ENCODE assay signal across 17 cellular contexts in the genomic region with DNA sequence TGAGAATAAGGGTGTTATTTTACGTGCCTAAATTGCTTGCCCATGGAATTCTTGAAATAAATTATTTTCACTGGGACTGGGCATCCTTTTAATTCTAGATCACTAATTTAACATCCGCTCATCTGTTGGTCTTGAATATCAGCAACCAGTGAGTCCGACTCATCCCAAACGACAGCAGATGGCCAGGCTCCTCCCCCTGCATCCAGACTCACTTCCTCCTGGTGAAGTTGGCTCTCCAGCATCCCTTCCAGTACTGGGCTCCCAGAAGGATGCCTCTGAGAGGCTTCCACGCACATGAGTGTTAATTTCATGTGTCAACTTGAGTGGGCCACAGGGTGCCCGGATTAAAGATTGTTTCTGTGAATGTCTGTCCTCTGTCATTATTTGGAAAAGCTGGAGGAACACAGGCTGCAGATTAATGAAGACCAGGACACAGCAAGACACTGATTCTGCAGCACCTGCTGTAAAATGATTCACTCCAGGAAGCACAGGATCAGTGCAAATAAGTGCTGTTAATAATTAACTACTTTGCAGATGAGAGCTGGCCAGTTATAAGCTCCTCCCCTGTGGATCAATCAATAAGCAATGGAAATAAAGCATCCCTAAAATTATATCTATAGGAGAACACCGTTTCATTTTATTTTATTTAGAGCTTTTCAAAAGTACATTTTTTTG.
DNase-seq lines count a peak whose midpoint lies in the region; ATAC-seq, FAIRE-seq and TF ChIP-seq lines count a peak whose summit lies in the region.
"Had no signal": no experiment of that assay in that cellular context is flagged by ENCODE, and none has a peak within 500 bp of the region (broad histone marks: within the 10 kb centered on the region; RNA-seq: fewer than 3 reads in every experiment).

No MANE protein-coding gene starts in this region.

- no TSS peak for BruUV-seq in HepG2 (replicated peaks; lab: Mats Ljungman, UMichigan)

- in situ Hi-C loops in HepG2 (cut with HindIII; ENCODE audit: extremely low pct_ligation_motif_present, low pct_unique_long_range_greater_than_20kb) = no loop called here

- no peaks in the 10 kb centered on the region for H3K27me3 ChIP-seq in HepG2 (ENCODE audit: control insufficient read depth in 1 of 2, insufficient read depth in 2 of 2, low read length in 2 of 2)
- H3K27me3 ChIP-seq: neutrophil, Peyer's patch, spleen had no signal

- TF ChIP-seq CTCF in A549 (IDR thresholded peaks at IDR 0.05) (no peak), HepG2 (CRISPR knock-in tag; IDR thresholded peaks at IDR 0.05) (no peak), mucosa of descending colon (IDR thresholded peaks at IDR 0.05) (no peak)

- TF ChIP-seq POLR2A in A549 (IDR thresholded peaks at IDR 0.05; ENCODE audit: low read length) (no peak), HepG2 (IDR thresholded peaks at IDR 0.05; ENCODE audit: insufficient read depth in 1 of 2, low read depth in 2 of 2, low read length in 2 of 2) (no peak)

- no peaks in the 10 kb centered on the region for H3K36me3 ChIP-seq in HepG2 (replicated peaks in 1 of 2; ENCODE audit: control insufficient read depth in 1 of 2, insufficient read depth in 2 of 2, low read length in 2 of 2)
- H3K36me3 ChIP-seq in mucosa of descending colon (ENCODE audit: low read depth) = no peaks in the 10 kb centered on the region
- H3K36me3 ChIP-seq: neutrophil, Peyer's patch, spleen had no signal

- H3K4me1 ChIP-seq in A549 = peaks cover 18% of the 10 kb centered on the region
- peaks cover 17% of the 10 kb centered on the region for H3K4me1 ChIP-seq in HepG2 (ENCODE audit: insufficient read depth, low read length)
- H3K4me1 ChIP-seq in mucosa of descending colon (ENCODE audit: low read depth) = no peaks in the 10 kb centered on the region
- H3K4me1 ChIP-seq: Peyer's patch, spleen had no signal

- H3K27ac ChIP-seq in A549 (peak overlapping the region in 1 of 2 experiments; percentile 56; a peak in 1 of 6 replicates), HepG2 (ENCODE audit: extremely low read length, insufficient read depth, low read length) (no peak overlapping the region)
- H3K27ac ChIP-seq: neutrophil, spleen had no signal

- no peak overlapping the region for H3K9ac ChIP-seq in HepG2 (ENCODE audit: insufficient read depth, low read depth, low read length)

- H3K4me3 ChIP-seq in A549 (no peak overlapping the region), HepG2 (replicated peaks in 1 of 3; ENCODE audit: insufficient read depth in 1 of 3, low read depth in 2 of 3, low read length in 3 of 3) (no peak overlapping the region), mucosa of descending colon (no peak overlapping the region)
- H3K4me3 ChIP-seq: GM12878, Peyer's patch, spleen had no signal

- TF ChIP-seq RAD21 in A549 (conservative IDR thresholded peaks at IDR 0.05 in 1 of 2, IDR thresholded peaks at IDR 0.05 in 1 of 2) = no peak
- TF ChIP-seq RAD21 in HepG2 (CRISPR knock-in tag; IDR thresholded peaks at IDR 0.05) = no peak

- no peak for FAIRE-seq in A549 (lab: Jason Lieb, UNC)
- FAIRE-seq in HepG2 (lab: Jason Lieb, UNC) = no peak
- FAIRE-seq: GM12878 had no signal

- DNase-seq in A549 (ENCODE audit: low read depth in 1 of 2, low spot score in 1 of 2) (peak; percentile 35 to 50), DMS 273 treated with DMSO at 0.1 percent for 48 hours (lab: John Stamatoyannopoulos, UW) (peak; percentile 2), NCI-H526 treated with DMSO at 0.1 percent for 48 hours (lab: John Stamatoyannopoulos, UW) (peak; percentile 61), HepG2 (ENCODE audit: low spot score) (no peak), NCI-H1417 treated with DMSO at 0.1 percent for 48 hours (lab: John Stamatoyannopoulos, UW) (no peak), mucosa of descending colon (no peak)
- DNase-seq in activated effector memory CD4-positive, alpha-beta T cell treated with anti-CD3 and anti-CD28 coated beads, Interleukin-2, amount 50 U/mL, for 16 hours = no peak
- DNase-seq: activated CD4-positive, CD25-positive, alpha-beta regulatory T cell treated with anti-CD3 and anti-CD28 coated beads, Interleukin-2, amount 50 U/mL, for 72 hours; activated T-cell treated with anti-CD3 and anti-CD28 coated beads, Interleukin-2, amount 50 U/mL, for 1 hour; AML-193; foreskin melanocyte; NCI-H1048; Peyer's patch; spleen had no signal

- H3K4me2 ChIP-seq in A549 (peak overlapping the region; percentile 63), HepG2 (ENCODE audit: low read depth, low read length) (no peak overlapping the region)

- H2AFZ ChIP-seq in HepG2 (ENCODE audit: low read length) = no peak overlapping the region

- intact Hi-C loops in HepG2 (cut with micrococcal nuclease; ENCODE audit: unreplicated experiment) = no loop called here
- intact Hi-C loops in mucosa of descending colon (cut with DNase I, micrococcal nuclease) = no loop called here

- CTCF ChIA-PET in A549 (lab: Yijun Ruan, JAX) (interaction anchor here (0.5 to 0.9 kb wide), 2 partner anchors 11 to 84 kb away, joined by 3 read pairs; no protein-coding TSS in a partner anchor), HepG2 (lab: Yijun Ruan, JAX; ENCODE audit: low intra/inter-chr PET ratio, low total read pairs) (no interaction called here)

- H3K9me3 ChIP-seq in A549 = no peaks in the 10 kb centered on the region
- H3K9me3 ChIP-seq in HepG2 (ENCODE audit: low read length) = no peaks in the 10 kb centered on the region
- H3K9me3 ChIP-seq in mucosa of descending colon = peaks cover 12% of the 10 kb centered on the region
- H3K9me3 ChIP-seq: neutrophil, Peyer's patch had no signal

- TF ChIP-seq EP300 in A549 (IDR thresholded peaks at IDR 0.05) = no peak
- no peak for TF ChIP-seq EP300 in HepG2 (IDR thresholded peaks at IDR 0.05; ENCODE audit: low read depth in 2 of 2, low read length in 2 of 2)
- TF ChIP-seq EP300 in HepG2 (CRISPR knock-in tag; IDR thresholded peaks at IDR 0.05; ENCODE audit: borderline replicate concordance) = no peak

- H4K20me1 ChIP-seq in HepG2 (ENCODE audit: insufficient read depth, low read length) = no peaks in the 10 kb centered on the region

- H3K79me2 ChIP-seq in HepG2 (ENCODE audit: insufficient read depth, low read length) = no peaks in the 10 kb centered on the region

- ATAC-seq in A549 = peak; percentile 62 to 73; a peak in 5 of 6 replicates
- peak; percentile 76 for ATAC-seq in HepG2
- no peak for ATAC-seq in GM21529 (IDR thresholded peaks at IDR 0.05; ENCODE audit: unreplicated experiment)
- ATAC-seq in mucosa of descending colon = no peak
- ATAC-seq: GM12878 had no signal

- 31% methylated on average over 6 of the region's 7 CpGs for WGBS in A549 (ENCODE audit: missing lambda C conversion rate)
- WGBS in HepG2 (ENCODE audit: low lambda C conversion rate) = 23% methylated on average over 7 of the region's 7 CpGs

- POLR2A ChIA-PET in A549 (lab: Yijun Ruan, JAX) = no interaction called here
- POLR2A ChIA-PET in HepG2 (lab: Yijun Ruan, JAX) = no interaction called here

TF ChIP-seq in A549, 52 proteins besides CTCF, POLR2A, EP300 and RAD21:
- TF ChIP-seq NFE2L2 (conservative IDR thresholded peaks at IDR 0.05; ENCODE audit: low read length) (no peak), FOSL2 (IDR thresholded peaks at IDR 0.05) (no peak), FOSL2 (CRISPR knock-in tag; IDR thresholded peaks at IDR 0.05) (peak; percentile 15; the same call in 1 of the 2 replicates)

TF ChIP-seq in HepG2, 621 proteins besides CTCF, POLR2A, EP300 and RAD21 (continues in another document):
- no peak for TF ChIP-seq ZNF12 (CRISPR knock-in tag; IDR thresholded peaks at IDR 0.05)
- peak; percentile 52; the same call in 1 of the 2 replicates for TF ChIP-seq ZNF263 (CRISPR knock-in tag; IDR thresholded peaks at IDR 0.05)
- TF ChIP-seq ZFP62 (CRISPR knock-in tag; IDR thresholded peaks at IDR 0.05) = no peak
- peak; percentile 55 for TF ChIP-seq FOSL2 (CRISPR knock-in tag; IDR thresholded peaks at IDR 0.05)
- TF ChIP-seq HNF1A (IDR thresholded peaks at IDR 0.05; ENCODE audit: low read depth) = peak; percentile 65; the same call in 1 of the 2 replicates
- no peak; the same call in 1 of the 2 replicates for TF ChIP-seq HNF1A (CRISPR knock-in tag; IDR thresholded peaks at IDR 0.05; ENCODE audit: borderline replicate concordance)

Comparison
In these comparisons a context has a peak if more than half of its experiments do, and no peak if none do; other contexts are left out.
1. ATAC-seq: peak in A549 (2 of 2) and HepG2 (single experiment); none in GM21529 (single experiment) and mucosa of descending colon (single experiment).
2. DNase-seq: peak in A549 (2 of 2), DMS 273 treated with DMSO at 0.1 percent for 48 hours (single experiment) and NCI-H526 treated with DMSO at 0.1 percent for 48 hours (single experiment); none in HepG2 (single experiment), NCI-H1417 treated with DMSO at 0.1 percent for 48 hours (single experiment), activated effector memory CD4-positive, alpha-beta T cell treated with anti-CD3 and anti-CD28 coated beads, Interleukin-2, amount 50 U/mL, for 16 hours (single experiment) and mucosa of descending colon (0 of 3).